1 cellular context compared by ENCODE assay signal in genomic region chr1:93179886-93180722, GRCh38.
TF ChIP-seq lines count a peak whose summit lies in the region.

TMED5 (minus strand) TSS chr1:93180413; CDS start chr1:93180242, 171 bp downstream.

TF ChIP-seq in HepG2, 621 proteins besides CTCF, POLR2A, EP300 and RAD21 (continued from another document):
- TF ChIP-seq THAP9 (CRISPR knock-in tag; IDR thresholded peaks at IDR 0.05; ENCODE audit: borderline replicate concordance) (peak; percentile 72; the same call in 1 of the 2 replicates), PAX8 (CRISPR knock-in tag; IDR thresholded peaks at IDR 0.05; ENCODE audit: borderline replicate concordance) (no peak), ZNF260 (CRISPR knock-in tag; IDR thresholded peaks at IDR 0.05; ENCODE audit: borderline replicate concordance, low read depth) (no peak), CHD4 (IDR thresholded peaks at IDR 0.05; ENCODE audit: borderline replicate concordance, low read length) (no peak), ZNF354B (CRISPR knock-in tag; IDR thresholded peaks at IDR 0.05) (no peak), MXD1 (CRISPR knock-in tag; IDR thresholded peaks at IDR 0.05) (peak; percentile 93), ZNF10 (CRISPR knock-in tag; IDR thresholded peaks at IDR 0.05; ENCODE audit: borderline replicate concordance, low read depth) (no peak), LCORL (IDR thresholded peaks at IDR 0.05) (no peak), LCORL (CRISPR knock-in tag; IDR thresholded peaks at IDR 0.05) (peak; percentile 21; the same call in 1 of the 2 replicates), AHR (CRISPR knock-in tag; IDR thresholded peaks at IDR 0.05) (no peak), ZNF44 (CRISPR knock-in tag; IDR thresholded peaks at IDR 0.05) (no peak), GFI1 (CRISPR knock-in tag; IDR thresholded peaks at IDR 0.05; ENCODE audit: borderline replicate concordance) (no peak; the same call in 1 of the 2 replicates), JDP2 (CRISPR knock-in tag; IDR thresholded peaks at IDR 0.05; ENCODE audit: borderline replicate concordance) (no peak), MAFK (conservative IDR thresholded peaks at IDR 0.05 in 1 of 2, IDR thresholded peaks at IDR 0.05 in 1 of 2; ENCODE audit: low read length in 2 of 2) (no peak), GATA4 (IDR thresholded peaks at IDR 0.05; ENCODE audit: borderline replicate concordance, low read depth) (0 out of 2 replicates have a peak, but pooled peaks have one; percentile 36), KLF9 (CRISPR knock-in tag; IDR thresholded peaks at IDR 0.05; ENCODE audit: low read depth) (peak; percentile 70; the same call in 1 of the 2 replicates), ZFP1 (CRISPR knock-in tag; IDR thresholded peaks at IDR 0.05) (0 out of 2 replicates have a peak, but pooled peaks have one; percentile 35), ZBTB4 (CRISPR knock-in tag; IDR thresholded peaks at IDR 0.05; ENCODE audit: borderline replicate concordance) (peak; percentile 79; the same call in 1 of the 2 replicates), HNF4A (CRISPR knock-in tag; IDR thresholded peaks at IDR 0.05) (peak; percentile 25; the same call in 1 of the 2 replicates), ZNF883 (CRISPR knock-in tag; IDR thresholded peaks at IDR 0.05; ENCODE audit: not compliant biosample characterization) (peak; percentile 35), PLSCR1 (CRISPR knock-in tag; IDR thresholded peaks at IDR 0.05; ENCODE audit: borderline replicate concordance) (no peak), ZNF543 (CRISPR knock-in tag; IDR thresholded peaks at IDR 0.05) (peak; percentile 64; the same call in 1 of the 2 replicates), POLR2AphosphoS2 (IDR thresholded peaks at IDR 0.05; ENCODE audit: low read depth, low read length) (no peak), ZNF207 (IDR thresholded peaks at IDR 0.05; ENCODE audit: borderline replicate concordance) (no peak), ZFP36L2 (CRISPR knock-in tag; IDR thresholded peaks at IDR 0.05) (no peak), ZNF644 (CRISPR knock-in tag; IDR thresholded peaks at IDR 0.05; ENCODE audit: low read depth) (no peak), AKAP8 (CRISPR knock-in tag; IDR thresholded peaks at IDR 0.05) (0 out of 2 replicates have a peak, but pooled peaks have one; percentile 31), NFE2 (CRISPR knock-in tag; IDR thresholded peaks at IDR 0.05) (no peak), ZBTB46 (CRISPR knock-in tag; IDR thresholded peaks at IDR 0.05; ENCODE audit: borderline replicate concordance) (no peak), NFKB2 (CRISPR knock-in tag; IDR thresholded peaks at IDR 0.05; ENCODE audit: borderline replicate concordance) (peak; percentile 89; the same call in 1 of the 2 replicates), CC2D1A (CRISPR knock-in tag; IDR thresholded peaks at IDR 0.05) (no peak), SOX5 (CRISPR knock-in tag; IDR thresholded peaks at IDR 0.05; ENCODE audit: borderline replicate concordance) (no peak), ZSCAN9 (CRISPR knock-in tag; IDR thresholded peaks at IDR 0.05; ENCODE audit: borderline replicate concordance) (peak; percentile 47; the same call in 1 of the 2 replicates), TARDBP (CRISPR knock-in tag; IDR thresholded peaks at IDR 0.05) (peak; percentile 84), ZFP62 (CRISPR knock-in tag; IDR thresholded peaks at IDR 0.05) (0 out of 2 replicates have a peak, but pooled peaks have one; percentile 67), ZNF770 (CRISPR knock-in tag; IDR thresholded peaks at IDR 0.05) (peak; percentile 47; the same call in 1 of the 2 replicates), GLMP (CRISPR knock-in tag; IDR thresholded peaks at IDR 0.05; ENCODE audit: borderline replicate concordance) (no peak), BORCS8-MEF2B (CRISPR knock-in tag; IDR thresholded peaks at IDR 0.05) (peak; percentile 29; the same call in 1 of the 2 replicates), ZNF577 (CRISPR knock-in tag; IDR thresholded peaks at IDR 0.05; ENCODE audit: borderline replicate concordance, low read depth) (no peak), ZNF512 (CRISPR knock-in tag; IDR thresholded peaks at IDR 0.05) (peak; percentile 78; the same call in 1 of the 2 replicates), KDM5B (CRISPR knock-in tag; IDR thresholded peaks at IDR 0.05; ENCODE audit: borderline replicate concordance) (peak; percentile 89), ZNF773 (CRISPR knock-in tag; IDR thresholded peaks at IDR 0.05; ENCODE audit: borderline replicate concordance) (0 out of 2 replicates have a peak, but pooled peaks have one; percentile 9), SATB2 (CRISPR knock-in tag; IDR thresholded peaks at IDR 0.05) (peak; percentile 52; the same call in 1 of the 2 replicates), ATF4 (CRISPR knock-in tag; IDR thresholded peaks at IDR 0.05) (0 out of 4 replicates have a peak, but pooled peaks of 1 of the 2 experiments have one; percentile 23), ZIK1 (CRISPR knock-in tag; IDR thresholded peaks at IDR 0.05; ENCODE audit: borderline replicate concordance, low read depth) (peak; percentile 47; the same call in 1 of the 2 replicates), ZBTB20 (CRISPR knock-in tag; IDR thresholded peaks at IDR 0.05; ENCODE audit: borderline replicate concordance, low read depth) (0 out of 2 replicates have a peak, but pooled peaks have one; percentile 53), RORA (CRISPR knock-in tag; IDR thresholded peaks at IDR 0.05) (no peak), MED1 (CRISPR knock-in tag; IDR thresholded peaks at IDR 0.05) (peak; percentile 54; the same call in 1 of the 2 replicates), KDM6A (CRISPR knock-in tag; IDR thresholded peaks at IDR 0.05; ENCODE audit: low read depth) (no peak), ZBTB1 (CRISPR knock-in tag; IDR thresholded peaks at IDR 0.05; ENCODE audit: borderline replicate concordance) (no peak), NFIB (CRISPR knock-in tag; IDR thresholded peaks at IDR 0.05; ENCODE audit: borderline replicate concordance) (no peak), THAP8 (CRISPR knock-in tag; IDR thresholded peaks at IDR 0.05; ENCODE audit: borderline replicate concordance) (peak; percentile 66; the same call in 1 of the 2 replicates)
